In the genomic region with DNA sequence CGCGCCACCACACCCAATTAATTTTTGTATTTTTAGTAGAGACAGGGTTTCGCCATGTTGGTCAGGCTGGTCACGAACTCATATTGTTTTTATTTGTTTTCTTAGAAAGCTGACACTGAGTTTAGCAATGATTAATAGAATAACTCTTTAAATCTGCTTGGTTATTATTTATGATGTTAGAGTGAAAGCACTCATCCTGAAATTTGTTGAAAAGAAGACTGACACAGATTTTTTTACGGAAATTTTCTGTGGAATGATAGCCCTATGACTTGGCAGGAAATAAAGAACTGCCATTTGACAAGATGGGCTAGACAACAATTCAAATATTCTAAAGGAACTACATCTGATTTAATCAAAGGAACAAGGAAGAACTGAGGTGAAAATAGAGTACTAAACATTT, we compare ENCODE assay signal across 20 cellular contexts. TPM values are rescaled to one million over a fixed set of nuclear protein-coding genes. Genes with fewer than 3 reads are reported as not detected.
A peak's percentile ranks its signal among the peaks of the same experiment; 100 is the strongest.
DNase-seq lines count a peak whose midpoint lies in the region; ATAC-seq and TF ChIP-seq lines count a peak whose summit lies in the region.
"Had no signal": no experiment of that assay in that cellular context is flagged by ENCODE, and none has a peak within 500 bp of the region (broad histone marks: within the 10 kb centered on the region; RNA-seq: fewer than 3 reads in every experiment).

No MANE protein-coding gene starts in this region.

- H3K9ac ChIP-seq in SK-N-SH: no peak overlapping the region
- H3K9ac ChIP-seq in subcutaneous abdominal adipose tissue (ENCODE audit: low read length in 5 of 5): peak overlapping the region in 1 of 5 donors; percentile 30
- H3K9ac ChIP-seq: BLaER1, GM23248 had no signal

- CTCF ChIA-PET in SK-N-SH (lab: Yijun Ruan, JAX): no interaction called here

- no peak for TF ChIP-seq EP300 in SK-N-SH (IDR thresholded peaks at IDR 0.05; ENCODE audit: borderline replicate concordance in 1 of 2, low read depth in 1 of 2, low read length in 1 of 2)

- ATAC-seq in SK-N-SH treated with all-trans-retinoic acid at 6 μM for 48 hours: no peak
- ATAC-seq in body of pancreas: no peak
- ATAC-seq: A549; CD8-positive, alpha-beta T cell; GM12878 had no signal

- no peaks in the 10 kb centered on the region for H4K20me1 ChIP-seq in SK-N-SH (ENCODE audit: insufficient read depth)
- H4K20me1 ChIP-seq: BLaER1 had no signal

- H3K27ac ChIP-seq in SK-N-SH (ENCODE audit: low read depth in 2 of 2, low read length in 1 of 2) (no peak overlapping the region), subcutaneous abdominal adipose tissue (ENCODE audit: low read depth, low read length) (peak overlapping the region; percentile 50), body of pancreas (peak overlapping the region in 1 of 4 donors; percentile 17)
- H3K27ac ChIP-seq: 22Rv1, BLaER1, GM23248, HL-60 had no signal

- DNase-seq in SK-N-SH: no peak
- peak; percentile 41 for DNase-seq in kidney glomerular epithelial cell (lab: John Stamatoyannopoulos, UW)
- no peak for DNase-seq in body of pancreas
- DNase-seq in activated T-cell treated with anti-CD3 and anti-CD28 coated beads for 4 hours: no peak
- no peak for DNase-seq in mesothelial cell of epicardium (ENCODE audit: low spot score in 2 of 2, unreplicated experiment in 2 of 2)
- DNase-seq: CD8-positive, alpha-beta T cell; DMS 273 treated with DMSO at 0.1 percent for 48 hours; DMS53; DND-41; EL; GM23248 had no signal

- H3K4me3 Mint-ChIP-seq in mesothelial cell of epicardium: no peak overlapping the region
- H3K4me3 Mint-ChIP-seq: CD8-positive, alpha-beta T cell had no signal

- no peaks in the 10 kb centered on the region for H3K9me3 ChIP-seq in SK-N-SH
- H3K9me3 ChIP-seq in subcutaneous abdominal adipose tissue (ENCODE audit: control insufficient read depth in 5 of 5, low read length in 5 of 5): no peaks in the 10 kb centered on the region
- H3K9me3 ChIP-seq in body of pancreas: no peaks in the 10 kb centered on the region
- H3K9me3 ChIP-seq: A549, BLaER1, HAP-1 had no signal

- no peaks in the 10 kb centered on the region for H3K36me3 Mint-ChIP-seq in mesothelial cell of epicardium
- H3K36me3 Mint-ChIP-seq: CD8-positive, alpha-beta T cell had no signal

- TF ChIP-seq RAD21 in SK-N-SH (IDR thresholded peaks at IDR 0.05; ENCODE audit: low read length): no peak

- POLR2A ChIA-PET in SK-N-SH (lab: Yijun Ruan, JAX): no interaction called here

- H3F3A ChIP-seq in SK-N-SH (replicated peaks; ENCODE audit: insufficient read depth): peaks cover 6% of the 10 kb centered on the region

- H3K4me3 ChIP-seq in SK-N-SH (ENCODE audit: low read depth in 2 of 2, low read length in 1 of 2): no peak overlapping the region
- no peak overlapping the region for H3K4me3 ChIP-seq in subcutaneous abdominal adipose tissue (ENCODE audit: low read depth in 1 of 5, low read length in 5 of 5)
- H3K4me3 ChIP-seq in body of pancreas: no peak overlapping the region
- H3K4me3 ChIP-seq: A549, BLaER1, GM12878, GM23248, HAP-1 had no signal

- no peak overlapping the region for H3K27ac Mint-ChIP-seq in mesothelial cell of epicardium
- H3K27ac Mint-ChIP-seq: CD8-positive, alpha-beta T cell had no signal

- TF ChIP-seq POLR2A in body of pancreas (IDR thresholded peaks at IDR 0.05): no peak

- H3K4me1 ChIP-seq in SK-N-SH (ENCODE audit: control insufficient read depth in 1 of 2, insufficient read depth in 2 of 2, low read depth in 1 of 2, low read length in 1 of 2) (peaks cover 7 to 17% of the 10 kb centered on the region in 2 experiments; a peak in 3 of 4 replicates), subcutaneous abdominal adipose tissue (ENCODE audit: control insufficient read depth in 5 of 5, insufficient read depth in 5 of 5, low read length in 5 of 5) (peaks cover 2 to 23% (median 15%) of the 10 kb centered on the region in 5 donors), body of pancreas (peaks cover 9% of the 10 kb centered on the region)

- H3K9me2 ChIP-seq in SK-N-SH: no peaks in the 10 kb centered on the region

- TF ChIP-seq CTCF in SK-N-SH (IDR thresholded peaks at IDR 0.05) (no peak), body of pancreas (IDR thresholded peaks at IDR 0.05) (no peak), mesothelial cell of epicardium (IDR thresholded peaks at IDR 0.05; ENCODE audit: unreplicated experiment) (no peak)

- no peaks in the 10 kb centered on the region for H3K27me3 ChIP-seq in SK-N-SH (ENCODE audit: insufficient read depth)
- H3K27me3 ChIP-seq in subcutaneous abdominal adipose tissue (ENCODE audit: control insufficient read depth in 5 of 5, insufficient read depth in 4 of 5, low read length in 5 of 5): no peaks in the 10 kb centered on the region
- H3K27me3 ChIP-seq in body of pancreas: no peaks in the 10 kb centered on the region
- H3K27me3 ChIP-seq: BLaER1 had no signal

- peaks cover 16% of the 10 kb centered on the region for H3K4me1 Mint-ChIP-seq in mesothelial cell of epicardium

- H2AFZ ChIP-seq in SK-N-SH (ENCODE audit: low read depth): peak overlapping the region; percentile 11; the same call in 1 of the 2 replicates

- intact Hi-C loops in body of pancreas (cut with DNase I): no loop called here

- H3K79me2 ChIP-seq in SK-N-SH (ENCODE audit: insufficient read depth): no peaks in the 10 kb centered on the region

- H3K36me3 ChIP-seq in SK-N-SH (replicated peaks in 1 of 2; ENCODE audit: control insufficient read depth in 1 of 2, insufficient read depth in 2 of 2, low read length in 1 of 2): no peaks in the 10 kb centered on the region
- H3K36me3 ChIP-seq in subcutaneous abdominal adipose tissue (ENCODE audit: control insufficient read depth in 5 of 5, insufficient read depth in 5 of 5, low read length in 5 of 5): no peaks in the 10 kb centered on the region
- H3K36me3 ChIP-seq in body of pancreas (replicated peaks in 1 of 2; ENCODE audit: insufficient read depth in 1 of 2, low read depth in 2 of 2): no peaks in the 10 kb centered on the region
- H3K36me3 ChIP-seq: BLaER1, HAP-1 had no signal

- H3K9me3 Mint-ChIP-seq in mesothelial cell of epicardium: no peaks in the 10 kb centered on the region
- H3K9me3 Mint-ChIP-seq: CD8-positive, alpha-beta T cell had no signal

- no peak overlapping the region for H3K4me2 ChIP-seq in SK-N-SH
- H3K4me2 ChIP-seq: A549, BLaER1 had no signal

- H3K27me3 Mint-ChIP-seq in mesothelial cell of epicardium (ENCODE audit: low read depth): peaks cover 4% of the 10 kb centered on the region

- WGBS in SK-N-SH (ENCODE audit: low lambda C conversion rate): 92% methylated on average over 5 of the region's 5 CpGs
- WGBS in body of pancreas, 2 donors: 76 to 83% methylated on average over 5 of the region's 5 CpGs

TF ChIP-seq in SK-N-SH, 30 proteins besides CTCF, POLR2A, EP300 and RAD21:
- TF ChIP-seq RXRA (IDR thresholded peaks at IDR 0.05; ENCODE audit: borderline replicate concordance, low read depth): no peak
- TF ChIP-seq, protein P1, sequence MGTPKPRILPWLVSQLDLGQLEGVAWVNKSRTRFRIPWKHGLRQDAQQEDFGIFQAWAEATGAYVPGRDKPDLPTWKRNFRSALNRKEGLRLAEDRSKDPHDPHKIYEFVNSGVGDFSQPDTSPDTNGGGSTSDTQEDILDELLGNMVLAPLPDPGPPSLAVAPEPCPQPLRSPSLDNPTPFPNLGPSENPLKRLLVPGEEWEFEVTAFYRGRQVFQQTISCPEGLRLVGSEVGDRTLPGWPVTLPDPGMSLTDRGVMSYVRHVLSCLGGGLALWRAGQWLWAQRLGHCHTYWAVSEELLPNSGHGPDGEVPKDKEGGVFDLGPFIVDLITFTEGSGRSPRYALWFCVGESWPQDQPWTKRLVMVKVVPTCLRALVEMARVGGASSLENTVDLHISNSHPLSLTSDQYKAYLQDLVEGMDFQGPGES (IDR thresholded peaks at IDR 0.05; ENCODE audit: low read depth, low read length): no peak
- TF ChIP-seq ELF1 (IDR thresholded peaks at IDR 0.05): no peak

TF ChIP-seq in SK-N-SH treated with all-trans-retinoic acid at 6 μM for 48 hours, 23 proteins besides CTCF, POLR2A, EP300 and RAD21 (continues in another document):
- TF ChIP-seq ZFP3 (CRISPR knock-in tag; IDR thresholded peaks at IDR 0.05) (no peak), ISL1 (CRISPR knock-in tag; IDR thresholded peaks at IDR 0.05) (no peak), ESRRG (CRISPR knock-in tag; IDR thresholded peaks at IDR 0.05) (no peak)
- TF ChIP-seq, protein P2, sequence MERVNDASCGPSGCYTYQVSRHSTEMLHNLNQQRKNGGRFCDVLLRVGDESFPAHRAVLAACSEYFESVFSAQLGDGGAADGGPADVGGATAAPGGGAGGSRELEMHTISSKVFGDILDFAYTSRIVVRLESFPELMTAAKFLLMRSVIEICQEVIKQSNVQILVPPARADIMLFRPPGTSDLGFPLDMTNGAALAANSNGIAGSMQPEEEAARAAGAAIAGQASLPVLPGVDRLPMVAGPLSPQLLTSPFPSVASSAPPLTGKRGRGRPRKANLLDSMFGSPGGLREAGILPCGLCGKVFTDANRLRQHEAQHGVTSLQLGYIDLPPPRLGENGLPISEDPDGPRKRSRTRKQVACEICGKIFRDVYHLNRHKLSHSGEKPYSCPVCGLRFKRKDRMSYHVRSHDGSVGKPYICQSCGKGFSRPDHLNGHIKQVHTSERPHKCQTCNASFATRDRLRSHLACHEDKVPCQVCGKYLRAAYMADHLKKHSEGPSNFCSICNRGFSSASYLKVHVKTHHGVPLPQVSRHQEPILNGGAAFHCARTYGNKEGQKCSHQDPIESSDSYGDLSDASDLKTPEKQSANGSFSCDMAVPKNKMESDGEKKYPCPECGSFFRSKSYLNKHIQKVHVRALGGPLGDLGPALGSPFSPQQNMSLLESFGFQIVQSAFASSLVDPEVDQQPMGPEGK (CRISPR knock-in tag; IDR thresholded peaks at IDR 0.05; ENCODE audit: borderline replicate concordance): no peak

RNA-seq across cellular contexts. Expression of a gene that starts 4.3 kb away (rescaled TPM):
- 5.9 and 7.5 TPM in 2 replicates for polyA plus RNA-seq in SK-N-SH (2012; rRNA removed)
- 5.7 and 6.2 TPM in 2 replicates for polyA plus RNA-seq in SK-N-SH (2012; cell fraction: cytosol; rRNA removed)
- 20.4 and 29.3 TPM in 2 replicates for polyA plus RNA-seq in SK-N-SH (2012; cell fraction: nucleus; rRNA removed)
- total RNA-seq in body of pancreas (10 to 100 TPM; 13.7 to 18.8 TPM), mesothelial cell of epicardium (18.4 to 19.8 TPM (median 19.6 TPM) in 3 replicates)
- total RNA-seq: G401 had no signal
